In genomic region chr6:30819287-30819917, GRCh38 we compare ENCODE assay signal across 10 cellular contexts.
A peak's percentile ranks its signal among the peaks of the same experiment; 100 is the strongest.
DNase-seq lines count a peak whose midpoint lies in the region; ATAC-seq and TF ChIP-seq lines count a peak whose summit lies in the region.
"Had no signal": no experiment of that assay in that cellular context is flagged by ENCODE, and none has a peak within 500 bp of the region (broad histone marks: within the 10 kb centered on the region; RNA-seq: fewer than 3 reads in every experiment).

No MANE protein-coding gene starts in this region.

- peaks cover 44% of the 10 kb centered on the region for H3K36me3 Mint-ChIP-seq in T-helper 2 cell treated with Interferon-gamma antibody and Interleukin-4, amounts not matched to agents 5 μg/mL and 100 μg/mL, for 36 hours (ENCODE audit: low read depth)

- no peak overlapping the region for H3K9ac ChIP-seq in Karpas-422 (ENCODE audit: low read length)

- no peaks in the 10 kb centered on the region for H3K36me3 ChIP-seq in Karpas-422 (ENCODE audit: insufficient read depth, low read length)

- DNase-seq in EH (ENCODE audit: low read depth), result peak; percentile 24
- peak; percentile 81 for DNase-seq in T-helper 2 cell treated with Interferon-gamma antibody and Interleukin-4, amounts not matched to agents 5 μg/mL and 100 μg/mL, for 36 hours (ENCODE audit: low spot score)
- peak; percentile 98 for DNase-seq in epithelial cell of esophagus (ENCODE audit: low read depth)
- DNase-seq in stimulated activated CD4-positive, alpha-beta T cell treated with anti-CD3 and anti-CD28 coated beads, Interleukin-2, amount 100 ng/mL, for 24 hours, result peak; percentile 67 to 75
- no peak for DNase-seq in GM13976 (ENCODE audit: low spot score)
- DNase-seq in Karpas-422, result no peak
- DNase-seq in substantia nigra (lab: John Stamatoyannopoulos, UW), result no peak
- DNase-seq: effector memory CD8-positive, alpha-beta T cell had no signal

- no peaks in the 10 kb centered on the region for H3K79me2 ChIP-seq in Karpas-422 (ENCODE audit: low read length)

- H3K4me2 ChIP-seq in Karpas-422 (ENCODE audit: low read depth, low read length, poor library complexity, severe bottlenecking), result no peak overlapping the region

- H3K27ac ChIP-seq in Karpas-422 (ENCODE audit: low read length) (no peak overlapping the region), substantia nigra (ENCODE audit: low read depth, low read length, poor library complexity, severe bottlenecking) (no peak overlapping the region)
- H3K27ac ChIP-seq: HL-60 had no signal

- H4K20me1 ChIP-seq in Karpas-422 (ENCODE audit: insufficient read depth, low read depth, low read length), result no peaks in the 10 kb centered on the region

- no peaks in the 10 kb centered on the region for H3K27me3 ChIP-seq in Karpas-422 (ENCODE audit: low read length)

- H3K27ac Mint-ChIP-seq in T-helper 2 cell treated with Interferon-gamma antibody and Interleukin-4, amounts not matched to agents 5 μg/mL and 100 μg/mL, for 36 hours, result peak overlapping the region; percentile 42

- no peak overlapping the region for H3K4me3 Mint-ChIP-seq in T-helper 2 cell treated with Interferon-gamma antibody and Interleukin-4, amounts not matched to agents 5 μg/mL and 100 μg/mL, for 36 hours
- H3K4me3 Mint-ChIP-seq: effector memory CD8-positive, alpha-beta T cell had no signal

- no peak for ATAC-seq in HG03354 (IDR thresholded peaks at IDR 0.05; ENCODE audit: poor library complexity, severe bottlenecking, unreplicated experiment)
- ATAC-seq: effector memory CD8-positive, alpha-beta T cell had no signal

- TF ChIP-seq CTCF in epithelial cell of esophagus (IDR thresholded peaks at IDR 0.05; ENCODE audit: insufficient read depth, low read depth, low read length, missing control alignments) (no peak), GM13976 (IDR thresholded peaks at IDR 0.05; ENCODE audit: borderline replicate concordance, control extremely low read depth, extremely low read depth, insufficient read depth, missing control alignments) (no peak)

- peaks cover 51% of the 10 kb centered on the region for H3K4me1 Mint-ChIP-seq in T-helper 2 cell treated with Interferon-gamma antibody and Interleukin-4, amounts not matched to agents 5 μg/mL and 100 μg/mL, for 36 hours (ENCODE audit: low read depth)

- H3K27me3 Mint-ChIP-seq in T-helper 2 cell treated with Interferon-gamma antibody and Interleukin-4, amounts not matched to agents 5 μg/mL and 100 μg/mL, for 36 hours (ENCODE audit: low read depth), result no peaks in the 10 kb centered on the region

- peaks cover 9% of the 10 kb centered on the region for H3K9me3 Mint-ChIP-seq in T-helper 2 cell treated with Interferon-gamma antibody and Interleukin-4, amounts not matched to agents 5 μg/mL and 100 μg/mL, for 36 hours
- H3K9me3 Mint-ChIP-seq: effector memory CD8-positive, alpha-beta T cell had no signal

- no peaks in the 10 kb centered on the region for H3K9me3 ChIP-seq in Karpas-422 (ENCODE audit: low read length)

- H3K4me3 ChIP-seq in epithelial cell of esophagus (ENCODE audit: low read length) (no peak overlapping the region), Karpas-422 (ENCODE audit: low read length) (no peak overlapping the region)

- in situ Hi-C loops in GM13976 (cut with MboI; ENCODE audit: low sequenced_read_pairs, unreplicated experiment), result no loop called here

- H2AFZ ChIP-seq in Karpas-422 (ENCODE audit: low read length), result no peak overlapping the region

- no peaks in the 10 kb centered on the region for H3K4me1 ChIP-seq in Karpas-422 (ENCODE audit: low read length)

- H3K9me2 ChIP-seq in Karpas-422 (replicated peaks; ENCODE audit: insufficient read depth, low read length), result no peaks in the 10 kb centered on the region

Comparison
In these comparisons a context has a peak if more than half of its experiments do, and no peak if none do; other contexts are left out.
1. DNase-seq: peak in EH (single experiment), T-helper 2 cell treated with Interferon-gamma antibody and Interleukin-4, amounts not matched to agents 5 μg/mL and 100 μg/mL, for 36 hours (single experiment), epithelial cell of esophagus (single experiment) and stimulated activated CD4-positive, alpha-beta T cell treated with anti-CD3 and anti-CD28 coated beads, Interleukin-2, amount 100 ng/mL, for 24 hours (2 of 2); none in GM13976 (single experiment), Karpas-422 (single experiment) and substantia nigra (0 of 49).